ENCODE assay signal across 8 cellular contexts in genomic region chr2:237440819-237441281, GRCh38.
DNase-seq lines count a peak whose midpoint lies in the region; ATAC-seq and TF ChIP-seq lines count a peak whose summit lies in the region.
"Had no signal": no experiment of that assay in that cellular context is flagged by ENCODE, and none has a peak within 500 bp of the region (broad histone marks: within the 10 kb centered on the region; RNA-seq: fewer than 3 reads in every experiment).

No MANE protein-coding gene starts in this region.

- ATAC-seq in GM19351 (IDR thresholded peaks at IDR 0.05; ENCODE audit: unreplicated experiment), result peak; percentile 67
- ATAC-seq in stimulated activated naive B cell treated with anti-CD40 and anti-IgM and Interleukin-4, amounts not matched to agents 10 μg/mL and 1 μg/mL and 100 μg/mL, for 72 hours (replicated peaks), result peak; percentile 67 to 81
- ATAC-seq in GM19397 (IDR thresholded peaks at IDR 0.05; ENCODE audit: unreplicated experiment), result no peak
- ATAC-seq in HG03108 (IDR thresholded peaks at IDR 0.05; ENCODE audit: unreplicated experiment), result no peak

- H3K4me3 ChIP-seq in fibroblast of mammary gland (ENCODE audit: control insufficient read depth, low read depth, low read length), result no peak overlapping the region

- peak; percentile 75 for DNase-seq in T-helper 2 cell treated with Interferon-gamma antibody and Interleukin-4, amounts not matched to agents 5 μg/mL and 100 μg/mL, for 36 hours (ENCODE audit: low spot score)
- DNase-seq in fibroblast of mammary gland (ENCODE audit: low read depth), result peak; percentile 64
- peak; percentile 23 for DNase-seq in stimulated activated naive B cell treated with anti-CD40 and anti-IgM and Interleukin-4, amounts not matched to agents 10 μg/mL and 1 μg/mL and 100 μg/mL, for 72 hours
- DNase-seq in activated gamma-delta T cell (lab: John Stamatoyannopoulos, UW), result no peak
- DNase-seq: MM.1S had no signal

- H3K9me3 Mint-ChIP-seq in T-helper 2 cell treated with Interferon-gamma antibody and Interleukin-4, amounts not matched to agents 5 μg/mL and 100 μg/mL, for 36 hours, result no peaks in the 10 kb centered on the region
- H3K9me3 Mint-ChIP-seq in stimulated activated naive B cell treated with anti-CD40 and anti-IgM and Interleukin-4, amounts not matched to agents 10 μg/mL and 1 μg/mL and 100 μg/mL, for 72 hours, result peaks cover 0 to 2% of the 10 kb centered on the region in 2 donors

- peaks cover 2% of the 10 kb centered on the region for H3K27me3 Mint-ChIP-seq in T-helper 2 cell treated with Interferon-gamma antibody and Interleukin-4, amounts not matched to agents 5 μg/mL and 100 μg/mL, for 36 hours (ENCODE audit: low read depth)
- peaks cover 13 to 15% of the 10 kb centered on the region in 2 donors for H3K27me3 Mint-ChIP-seq in stimulated activated naive B cell treated with anti-CD40 and anti-IgM and Interleukin-4, amounts not matched to agents 10 μg/mL and 1 μg/mL and 100 μg/mL, for 72 hours

- peak overlapping the region; percentile 5 for H3K4me3 Mint-ChIP-seq in T-helper 2 cell treated with Interferon-gamma antibody and Interleukin-4, amounts not matched to agents 5 μg/mL and 100 μg/mL, for 36 hours
- H3K4me3 Mint-ChIP-seq in stimulated activated naive B cell treated with anti-CD40 and anti-IgM and Interleukin-4, amounts not matched to agents 10 μg/mL and 1 μg/mL and 100 μg/mL, for 72 hours, result no peak overlapping the region

- peak overlapping the region; percentile 41 for H3K27ac Mint-ChIP-seq in T-helper 2 cell treated with Interferon-gamma antibody and Interleukin-4, amounts not matched to agents 5 μg/mL and 100 μg/mL, for 36 hours
- no peak overlapping the region for H3K27ac Mint-ChIP-seq in stimulated activated naive B cell treated with anti-CD40 and anti-IgM and Interleukin-4, amounts not matched to agents 10 μg/mL and 1 μg/mL and 100 μg/mL, for 72 hours

- H3K4me1 Mint-ChIP-seq in T-helper 2 cell treated with Interferon-gamma antibody and Interleukin-4, amounts not matched to agents 5 μg/mL and 100 μg/mL, for 36 hours (ENCODE audit: low read depth), result peaks cover 41% of the 10 kb centered on the region
- peaks cover 4% of the 10 kb centered on the region in 2 donors for H3K4me1 Mint-ChIP-seq in stimulated activated naive B cell treated with anti-CD40 and anti-IgM and Interleukin-4, amounts not matched to agents 10 μg/mL and 1 μg/mL and 100 μg/mL, for 72 hours

- H3K36me3 Mint-ChIP-seq in T-helper 2 cell treated with Interferon-gamma antibody and Interleukin-4, amounts not matched to agents 5 μg/mL and 100 μg/mL, for 36 hours (ENCODE audit: low read depth), result no peaks in the 10 kb centered on the region
- no peaks in the 10 kb centered on the region for H3K36me3 Mint-ChIP-seq in stimulated activated naive B cell treated with anti-CD40 and anti-IgM and Interleukin-4, amounts not matched to agents 10 μg/mL and 1 μg/mL and 100 μg/mL, for 72 hours

- no peak for TF ChIP-seq CTCF in fibroblast of mammary gland (conservative IDR thresholded peaks at IDR 0.05; ENCODE audit: control insufficient read depth, insufficient read depth, low read depth, low read length)

Comparison
In these comparisons a context has a peak if more than half of its experiments do, and no peak if none do; other contexts are left out.
1. ATAC-seq: peak in GM19351 (single experiment) and stimulated activated naive B cell treated with anti-CD40 and anti-IgM and Interleukin-4, amounts not matched to agents 10 μg/mL and 1 μg/mL and 100 μg/mL, for 72 hours (2 of 2); none in GM19397 (single experiment) and HG03108 (single experiment).